In genomic region chr10:22386396-22386928, GRCh38 we compare ENCODE assay signal across 19 cellular contexts. TPM values are rescaled to one million over a fixed set of nuclear protein-coding genes. Genes with fewer than 3 reads are reported as not detected.
DNase-seq lines count a peak whose midpoint lies in the region; ATAC-seq and TF ChIP-seq lines count a peak whose summit lies in the region.
"Had no signal": no experiment of that assay in that cellular context is flagged by ENCODE, and none has a peak within 500 bp of the region (broad histone marks: within the 10 kb centered on the region; RNA-seq: fewer than 3 reads in every experiment).

No MANE protein-coding gene starts in this region.

- no peaks in the 10 kb centered on the region for H3K9me2 ChIP-seq in HCT116 (ENCODE audit: insufficient read depth)

- H3K4me1 ChIP-seq in HCT116 (ENCODE audit: control insufficient read depth in 1 of 2, insufficient read depth in 2 of 2, low read length in 2 of 2) (no peaks in the 10 kb centered on the region), BE2C (no peaks in the 10 kb centered on the region), mucosa of descending colon (ENCODE audit: low read depth) (no peaks in the 10 kb centered on the region)

- no TSS peak for BruUV-seq in HCT116 (replicated peaks; lab: Mats Ljungman, UMichigan)

- no peak overlapping the region for H3K9ac ChIP-seq in HCT116 (ENCODE audit: low read length)

- H3K9me3 ChIP-seq in HCT116 (ENCODE audit: control insufficient read depth in 1 of 2, insufficient read depth in 1 of 2, low read depth in 1 of 2, low read length in 2 of 2) (no peaks in the 10 kb centered on the region), BE2C (no peaks in the 10 kb centered on the region; the same call in 1 of the 2 replicates), mucosa of descending colon (no peaks in the 10 kb centered on the region)

- H3K27ac ChIP-seq in HCT116 (ENCODE audit: low read depth, low read length), result no peak overlapping the region
- H3K27ac ChIP-seq: PC-9 had no signal

- no peaks in the 10 kb centered on the region for H3K79me2 ChIP-seq in HCT116 (ENCODE audit: insufficient read depth, low read length)

- DNase-seq in HCT116 (ENCODE audit: low read depth, low spot score), result no peak
- DNase-seq in MV-4-11 (lab: John Stamatoyannopoulos, UW), result peak; percentile 66
- peak; percentile 53 for DNase-seq in NOMO-1 treated with dmso at 0.1 percent for 144 hours (lab: John Stamatoyannopoulos, UW; ENCODE audit: unreplicated experiment)
- DNase-seq in left kidney (ENCODE audit: low read depth, low spot score), result peak; percentile 82
- no peak for DNase-seq in hippocampal formation (lab: John Stamatoyannopoulos, UW)
- DNase-seq in BE2C, result no peak
- DNase-seq in mucosa of descending colon, result no peak
- no peak for DNase-seq in RPMI8226
- DNase-seq: CD4-positive, alpha-beta T cell; DMS79; GF-D8; Karpas-422; NCI-H1092; NCI-H2081; NCI-H510A treated with DMSO at 0.1 percent for 48 hours; PC-9; T-helper 2 cell had no signal

- H4K20me1 ChIP-seq in HCT116 (ENCODE audit: insufficient read depth), result no peaks in the 10 kb centered on the region

- intact Hi-C loops in HCT116 (cut with micrococcal nuclease) (no loop called here), mucosa of descending colon (cut with DNase I, micrococcal nuclease) (no loop called here)

- no peak for TF ChIP-seq POLR2A in HCT116 (IDR thresholded peaks at IDR 0.05; ENCODE audit: borderline replicate concordance, extremely low read depth, insufficient read depth, insufficient read length)

- TF ChIP-seq RAD21 in HCT116 (IDR thresholded peaks at IDR 0.05; ENCODE audit: low read depth), result no peak

- no peak for TF ChIP-seq CTCF in HCT116 (IDR thresholded peaks at IDR 0.05 in 2 of 3, conservative IDR thresholded peaks at IDR 0.05 in 1 of 3; ENCODE audit: borderline replicate concordance in 1 of 3, insufficient read depth in 1 of 3, low read depth in 2 of 3, low read length in 2 of 3)
- TF ChIP-seq CTCF in BE2C (IDR thresholded peaks at IDR 0.05; ENCODE audit: low read depth, low read length), result no peak
- no peak for TF ChIP-seq CTCF in mucosa of descending colon (IDR thresholded peaks at IDR 0.05)

- H3K36me3 ChIP-seq in HCT116 (ENCODE audit: control insufficient read depth in 1 of 2, insufficient read depth in 2 of 2, low read length in 2 of 2), result no peaks in the 10 kb centered on the region
- H3K36me3 ChIP-seq in BE2C, result no peaks in the 10 kb centered on the region
- no peaks in the 10 kb centered on the region for H3K36me3 ChIP-seq in mucosa of descending colon (ENCODE audit: low read depth)

- H3K4me2 ChIP-seq in HCT116 (ENCODE audit: low read length), result no peak overlapping the region
- H3K4me2 ChIP-seq: PC-9 had no signal

- RAD21 ChIA-PET in HCT116 (lab: Charles Lee; ENCODE audit: low non-redundant PET in 1 of 2, low total read pairs in 2 of 2, uncharacterized antibody in 2 of 2, unreplicated experiment in 2 of 2), result no interaction called here

- ATAC-seq in HCT116, result no peak
- no peak for ATAC-seq in mucosa of descending colon
- ATAC-seq: Right ventricle myocardium inferior, SK-N-SH treated with all-trans-retinoic acid at 6 μM for 48 hours had no signal

- POLR2A ChIA-PET in HCT116 (lab: Charles Lee), result no interaction called here

- CTCF ChIA-PET in HCT116 (lab: Charles Lee), result no interaction called here

- no peak overlapping the region for H3K4me3 ChIP-seq in HCT116 (replicated peaks in 1 of 2; ENCODE audit: low read depth in 1 of 2, low read length in 2 of 2)
- H3K4me3 ChIP-seq in BE2C (ENCODE audit: low read depth, low read length), result no peak overlapping the region
- H3K4me3 ChIP-seq in mucosa of descending colon, result no peak overlapping the region
- H3K4me3 ChIP-seq: PC-9 had no signal

- H3K27me3 ChIP-seq in HCT116 (ENCODE audit: insufficient read depth, low read length) (no peaks in the 10 kb centered on the region), BE2C (no peaks in the 10 kb centered on the region)

- H2AFZ ChIP-seq in HCT116 (ENCODE audit: low read depth, low read length, poor library complexity, severe bottlenecking), result peak overlapping the region; percentile 20
- H2AFZ ChIP-seq: PC-9 had no signal

TF ChIP-seq in HCT116, 20 proteins besides CTCF, POLR2A, EP300 and RAD21:
- no peak for TF ChIP-seq SIN3A (IDR thresholded peaks at IDR 0.05; ENCODE audit: low read depth)
- no peak for TF ChIP-seq SP1 (IDR thresholded peaks at IDR 0.05; ENCODE audit: low read depth)
- TF ChIP-seq REST (IDR thresholded peaks at IDR 0.05; ENCODE audit: low read depth), result no peak
- no peak for TF ChIP-seq FOSL1 (IDR thresholded peaks at IDR 0.05; ENCODE audit: low read depth)

RNA-seq across cellular contexts. Expression of gene SPAG6, which starts 41.2 kb away (rescaled TPM):
- total RNA-seq in HCT116 (2021; ENCODE audit: unreplicated experiment) (not detected), mucosa of descending colon (not detected)
- not detected in 2 replicates for polyA plus RNA-seq in HCT116 (2012)
- 0.73 TPM for polyA plus RNA-seq in BE2C (2012; ENCODE audit: insufficient read depth, insufficient read length, low read depth)
- total RNA-seq: CD4-positive, alpha-beta T cell; PC-9; Right ventricle myocardium inferior had no signal

Comparison
In these comparisons a context has a peak if more than half of its experiments do, and no peak if none do; other contexts are left out.
1. DNase-seq: peak in MV-4-11 (single experiment), NOMO-1 treated with dmso at 0.1 percent for 144 hours (single experiment) and left kidney (single experiment); none in HCT116 (single experiment), hippocampal formation (0 of 2), BE2C (single experiment), mucosa of descending colon (0 of 3) and RPMI8226 (single experiment).